Comparison of ENCODE assay signal across 15 cellular contexts in genomic region chr16:3028716-3029319, GRCh38. TPM values are rescaled to one million over a fixed set of nuclear protein-coding genes. Genes with fewer than 3 reads are reported as not detected.
DNase-seq lines count a peak whose midpoint lies in the region; ATAC-seq, FAIRE-seq and TF ChIP-seq lines count a peak whose summit lies in the region.
"Had no signal": no experiment of that assay in that cellular context is flagged by ENCODE, and none has a peak within 500 bp of the region (broad histone marks: within the 10 kb centered on the region; RNA-seq: fewer than 3 reads in every experiment).

No MANE protein-coding gene starts in this region.

- peaks cover 43% of the 10 kb centered on the region for H3K27me3 ChIP-seq in DOHH2 (ENCODE audit: control insufficient read depth, low read length)
- H3K27me3 ChIP-seq in CD4-positive, alpha-beta T cell (ENCODE audit: control insufficient read depth, insufficient read depth, low read length): peaks cover 31% of the 10 kb centered on the region

- H3K36me3 Mint-ChIP-seq in activated CD4-positive, alpha-beta memory T cell treated with anti-CD3 and anti-CD28 coated beads for 36 hours: peaks cover 10% of the 10 kb centered on the region
- peaks cover 22% of the 10 kb centered on the region for H3K36me3 Mint-ChIP-seq in CD4-positive, alpha-beta T cell (ENCODE audit: low read depth)

- H3K27ac ChIP-seq in DOHH2 (ENCODE audit: low read depth, low read length): no peak overlapping the region
- no peak overlapping the region for H3K27ac ChIP-seq in CD4-positive, alpha-beta T cell (ENCODE audit: low read depth, low read length)

- H3K4me1 ChIP-seq in DOHH2 (ENCODE audit: control insufficient read depth, low read length) (peaks cover 16% of the 10 kb centered on the region), mucosa of descending colon (ENCODE audit: low read depth) (peaks cover 37% of the 10 kb centered on the region)

- peaks cover 5% of the 10 kb centered on the region for H3K79me2 ChIP-seq in DOHH2 (ENCODE audit: control insufficient read depth, low read length)

- no peaks in the 10 kb centered on the region; the same call in 1 of the 2 replicates for H4K20me1 ChIP-seq in DOHH2 (ENCODE audit: control insufficient read depth, insufficient read depth, low read depth, low read length)

- H3K4me2 ChIP-seq in DOHH2 (ENCODE audit: low read length): peak overlapping the region; percentile 28; the same call in 1 of the 2 replicates

- POLR2A ChIA-PET in activated CD4-positive, alpha-beta memory T cell treated with anti-CD3 and anti-CD28 coated beads for 36 hours (lab: Charles Lee): interaction anchor here (1.1 to 2.8 kb wide), 3 partner anchors 8 to 25 kb away, joined by 3 to 11 read pairs (median 5); partner anchors contain the start of gene TNFRSF12A
- POLR2A ChIA-PET in CD4-positive, alpha-beta T cell (lab: Charles Lee): interaction anchor here (1.0 to 4.5 kb wide), 14 partner anchors 8 to 130 kb away, joined by 3 to 24 read pairs (median 7); partner anchors contain the start of genes IL32, TNFRSF12A and ZNF213

- H3K27ac Mint-ChIP-seq in activated CD4-positive, alpha-beta memory T cell treated with anti-CD3 and anti-CD28 coated beads for 36 hours: no peak overlapping the region
- H3K27ac Mint-ChIP-seq in CD4-positive, alpha-beta T cell: no peak overlapping the region

- H3F3A ChIP-seq in DOHH2 (ENCODE audit: control insufficient read depth, insufficient read depth): 0 out of 2 replicates have a peak, but pooled peaks cover 2% of the 10 kb centered on the region

- no peak for TF ChIP-seq CTCF in DOHH2 (IDR thresholded peaks at IDR 0.05; ENCODE audit: low read depth, low read length, poor library complexity, severe bottlenecking)
- TF ChIP-seq CTCF in mucosa of descending colon (IDR thresholded peaks at IDR 0.05): no peak
- no peak for TF ChIP-seq CTCF in CD4-positive, alpha-beta T cell (IDR thresholded peaks at IDR 0.05)

- peaks cover 20% of the 10 kb centered on the region for H3K4me1 Mint-ChIP-seq in activated CD4-positive, alpha-beta memory T cell treated with anti-CD3 and anti-CD28 coated beads for 36 hours (ENCODE audit: low read depth)
- H3K4me1 Mint-ChIP-seq in CD4-positive, alpha-beta T cell (ENCODE audit: low read depth): peaks cover 31% of the 10 kb centered on the region

- CTCF ChIA-PET in activated CD4-positive, alpha-beta memory T cell treated with anti-CD3 and anti-CD28 coated beads for 36 hours (lab: Charles Lee): interaction anchor here (0.5 to 17.0 kb wide), 39 partner anchors 8 to 462 kb away, joined by 3 to 412 read pairs (median 7); partner anchors contain the start of genes BICDL2, CLDN6, CLDN9 and HCFC1R1
- CTCF ChIA-PET in CD4-positive, alpha-beta T cell (lab: Charles Lee): interaction anchor here (0.6 to 9.0 kb wide), 16 partner anchors 9 to 140 kb away, joined by 3 to 181 read pairs (median 4); partner anchors contain the start of genes CLDN6, IL32, PKMYT1 and TNFRSF12A

- peaks cover 28% of the 10 kb centered on the region for H3K27me3 Mint-ChIP-seq in activated CD4-positive, alpha-beta memory T cell treated with anti-CD3 and anti-CD28 coated beads for 36 hours
- peaks cover 37% of the 10 kb centered on the region for H3K27me3 Mint-ChIP-seq in CD4-positive, alpha-beta T cell

- no peak for FAIRE-seq in RCC 7860 (lab: Jason Lieb, UNC)
- FAIRE-seq: A204.1 had no signal

- peaks cover 19% of the 10 kb centered on the region for H3K36me3 ChIP-seq in DOHH2 (ENCODE audit: control insufficient read depth, low read length)
- H3K36me3 ChIP-seq in mucosa of descending colon (ENCODE audit: low read depth): no peaks in the 10 kb centered on the region

- DNase-seq in NCI-H345 (lab: John Stamatoyannopoulos, UW): peak; percentile 28
- DNase-seq in NCI-H345 treated with DMSO at 0.1 percent for 48 hours (lab: John Stamatoyannopoulos, UW; ENCODE audit: unreplicated experiment): no peak
- no peak for DNase-seq in activated CD4-positive, alpha-beta memory T cell treated with anti-CD3 and anti-CD28 coated beads for 36 hours
- peak in 2 of 3 donors; percentile 54 to 63 for DNase-seq in mucosa of descending colon
- no peak for DNase-seq in RCC 7860 (ENCODE audit: low spot score)
- DNase-seq in CD4-positive, alpha-beta T cell: no peak
- DNase-seq in NCI-H226: no peak
- DNase-seq: cortex of kidney, SIG-M5 had no signal

- ATAC-seq in mucosa of descending colon: no peak
- no peak for ATAC-seq in CD4-positive, alpha-beta T cell (ENCODE audit: poor library complexity)

- no peaks in the 10 kb centered on the region for H3K9me2 ChIP-seq in DOHH2 (replicated peaks; ENCODE audit: control insufficient read depth, low read length)

- no peaks in the 10 kb centered on the region for H3K9me3 Mint-ChIP-seq in activated CD4-positive, alpha-beta memory T cell treated with anti-CD3 and anti-CD28 coated beads for 36 hours
- no peaks in the 10 kb centered on the region for H3K9me3 Mint-ChIP-seq in CD4-positive, alpha-beta T cell

- H3K9me3 ChIP-seq in DOHH2 (ENCODE audit: control insufficient read depth, insufficient read depth, low read length): no peaks in the 10 kb centered on the region
- H3K9me3 ChIP-seq in mucosa of descending colon: no peaks in the 10 kb centered on the region
- H3K9me3 ChIP-seq in CD4-positive, alpha-beta T cell (ENCODE audit: control insufficient read depth, low read length): no peaks in the 10 kb centered on the region

- intact Hi-C loops in activated CD4-positive, alpha-beta memory T cell treated with anti-CD3 and anti-CD28 coated beads for 36 hours (cut with micrococcal nuclease): loop anchor here (2.0 kb wide), 1 partner anchor 26 kb away; no protein-coding TSS in a partner anchor
- intact Hi-C loops in mucosa of descending colon (cut with DNase I, micrococcal nuclease): no loop called here
- intact Hi-C loops in CD4-positive, alpha-beta T cell (cut with DNase I, micrococcal nuclease): loop anchor here (1.0 to 10.0 kb wide), 3 partner anchors 26 to 426 kb away; no protein-coding TSS in a partner anchor

- H3K4me3 ChIP-seq in DOHH2 (ENCODE audit: low read length) (no peak overlapping the region), mucosa of descending colon (no peak overlapping the region)

- peak overlapping the region; percentile 37 for H3K4me3 Mint-ChIP-seq in activated CD4-positive, alpha-beta memory T cell treated with anti-CD3 and anti-CD28 coated beads for 36 hours
- H3K4me3 Mint-ChIP-seq in CD4-positive, alpha-beta T cell: no peak overlapping the region

RNA-seq across cellular contexts. Expression of gene THOC6, which starts 5.0 kb away (rescaled TPM):
- 10 to 100 TPM; 41.2 to 42.7 TPM for total RNA-seq in activated CD4-positive, alpha-beta memory T cell treated with anti-CD3 and anti-CD28 coated beads for 36 hours
- total RNA-seq in mucosa of descending colon: 10 to 100 TPM; 23.7 to 26.0 (median 25.7) TPM
- 10 to 100 TPM; 12.0 to 12.9 TPM for total RNA-seq in CD4-positive, alpha-beta T cell

RNA-seq across cellular contexts. Expression of gene HCFC1R1, which starts 5.1 kb away (rescaled TPM):
- total RNA-seq in activated CD4-positive, alpha-beta memory T cell treated with anti-CD3 and anti-CD28 coated beads for 36 hours: 10 to 100 TPM; 31.8 to 32.8 TPM
- 10 to 100 TPM; 19.7 to 33.3 (median 26.5) TPM for total RNA-seq in mucosa of descending colon
- total RNA-seq in CD4-positive, alpha-beta T cell: 10 to 100 TPM in 1 of 2 experiments, 1 to 10 TPM in 1; 8.9 to 11.0 TPM

RNA-seq across cellular contexts. Expression of gene BICDL2, which starts 7.9 kb away (rescaled TPM):
- under 1 TPM; 0.40 to 0.46 TPM for total RNA-seq in activated CD4-positive, alpha-beta memory T cell treated with anti-CD3 and anti-CD28 coated beads for 36 hours
- total RNA-seq in mucosa of descending colon: 100 to 1,000 TPM in 1 of 3 donors, 10 to 100 TPM in 2; 49.1 to 102 (median 75.5) TPM
- total RNA-seq in CD4-positive, alpha-beta T cell: not detected
- total RNA-seq: skeletal muscle tissue had no signal

RNA-seq across cellular contexts. Expression of gene TNFRSF12A, which starts 8.7 kb away (rescaled TPM):
- 1 to 10 TPM; 6.5 to 8.6 TPM for total RNA-seq in activated CD4-positive, alpha-beta memory T cell treated with anti-CD3 and anti-CD28 coated beads for 36 hours
- 1 to 10 TPM; 5.4 to 8.6 (median 6.7) TPM for total RNA-seq in mucosa of descending colon
- total RNA-seq in CD4-positive, alpha-beta T cell: 1 to 10 TPM; 1.8 to 1.9 TPM

RNA-seq across cellular contexts. Expression of gene CLDN6, which starts 10.8 kb away (rescaled TPM):
- not detected for total RNA-seq in activated CD4-positive, alpha-beta memory T cell treated with anti-CD3 and anti-CD28 coated beads for 36 hours
- not detected for total RNA-seq in mucosa of descending colon
- total RNA-seq in CD4-positive, alpha-beta T cell: not detected
- total RNA-seq: aorta, mammary epithelial cell, omental fat pad, skeletal muscle tissue had no signal

Comparison
In these comparisons a context has a peak if more than half of its experiments do, and no peak if none do; other contexts are left out.
1. DNase-seq: peak in NCI-H345 (single experiment) and mucosa of descending colon (2 of 3); none in NCI-H345 treated with DMSO at 0.1 percent for 48 hours (single experiment), activated CD4-positive, alpha-beta memory T cell treated with anti-CD3 and anti-CD28 coated beads for 36 hours (single experiment), RCC 7860 (single experiment), CD4-positive, alpha-beta T cell (0 of 10) and NCI-H226 (single experiment).
2. RNA of gene BICDL2, which starts 7.9 kb away (total RNA-seq): 49.1 to 102 TPM in mucosa of descending colon; 0.40 to 0.46 TPM in activated CD4-positive, alpha-beta memory T cell treated with anti-CD3 and anti-CD28 coated beads for 36 hours and not detected in CD4-positive, alpha-beta T cell; every median in the first group is over 10 times any median in the second.
3. intact Hi-C loops: an anchor here in activated CD4-positive, alpha-beta memory T cell treated with anti-CD3 and anti-CD28 coated beads for 36 hours (2.0 kb wide) and CD4-positive, alpha-beta T cell (1.0 to 10.0 kb wide); none called in mucosa of descending colon.